Comparison of ENCODE assay signal across 9 cellular contexts in genomic region chr2:187499941-187500532, GRCh38. TPM values are rescaled to one million over a fixed set of nuclear protein-coding genes. Genes with fewer than 3 reads are reported as not detected.
DNase-seq lines count a peak whose midpoint lies in the region; ATAC-seq, FAIRE-seq and TF ChIP-seq lines count a peak whose summit lies in the region.
"Had no signal": no experiment of that assay in that cellular context is flagged by ENCODE, and none has a peak within 500 bp of the region (broad histone marks: within the 10 kb centered on the region; RNA-seq: fewer than 3 reads in every experiment).

No MANE protein-coding gene starts in this region.

- no peak overlapping the region for H3K4me3 ChIP-seq in fibroblast of the aortic adventitia (ENCODE audit: low read depth, low read length)
- no peak overlapping the region for H3K4me3 ChIP-seq in pancreas

- H3K27ac Mint-ChIP-seq in activated CD4-positive, alpha-beta memory T cell treated with anti-CD3 and anti-CD28 coated beads for 36 hours = no peak overlapping the region

- intact Hi-C loops in activated CD4-positive, alpha-beta memory T cell treated with anti-CD3 and anti-CD28 coated beads for 36 hours (cut with micrococcal nuclease) = loop anchor here (1.0 to 5.0 kb wide), 3 partner anchors 80 to 1912 kb away; no protein-coding TSS in a partner anchor
- intact Hi-C loops in pancreas (cut with DNase I) = loop anchor here (5.0 to 10.0 kb wide), 2 partner anchors 75 to 342 kb away; no protein-coding TSS in a partner anchor

- no peaks in the 10 kb centered on the region for H3K27me3 ChIP-seq in pancreas

- H3K4me1 ChIP-seq in pancreas = peaks cover 0 to 11% (median 6%) of the 10 kb centered on the region in 3 donors

- TF ChIP-seq CTCF in fibroblast of the aortic adventitia (IDR thresholded peaks at IDR 0.05; ENCODE audit: insufficient read depth, low read length) (peak; percentile 80), pancreas (IDR thresholded peaks at IDR 0.05) (peak; percentile 26 to 79 (median 57))

- peak; percentile 52 for DNase-seq in COLO668 (lab: John Stamatoyannopoulos, UW; ENCODE audit: unreplicated experiment)
- DNase-seq in GM19240 (ENCODE audit: insufficient read length, low spot score) = peak; percentile 1
- peak; percentile 39 for DNase-seq in NCI-H2227 (lab: John Stamatoyannopoulos, UW; ENCODE audit: unreplicated experiment)
- peak; percentile 51 for DNase-seq in activated CD4-positive, alpha-beta memory T cell treated with anti-CD3 and anti-CD28 coated beads for 36 hours
- DNase-seq in fibroblast of the aortic adventitia (ENCODE audit: low read depth) = peak; percentile 79
- peak in 4 of 6 donors; percentile 25 to 65 (median 38) for DNase-seq in pancreas
- DNase-seq in cerebellar nuclear complex (lab: John Stamatoyannopoulos, UW) = no peak

- H3K27ac ChIP-seq in pancreas = no peak overlapping the region

- CTCF ChIA-PET in activated CD4-positive, alpha-beta memory T cell treated with anti-CD3 and anti-CD28 coated beads for 36 hours (lab: Charles Lee) = interaction anchor here (0.6 to 2.6 kb wide), 19 partner anchors 14 to 1907 kb away, joined by 3 to 31 read pairs (median 4); no protein-coding TSS in a partner anchor

- no peaks in the 10 kb centered on the region for H3K4me1 Mint-ChIP-seq in activated CD4-positive, alpha-beta memory T cell treated with anti-CD3 and anti-CD28 coated beads for 36 hours (ENCODE audit: low read depth)

- POLR2A ChIA-PET in activated CD4-positive, alpha-beta memory T cell treated with anti-CD3 and anti-CD28 coated beads for 36 hours (lab: Charles Lee) = no interaction called here

- no peaks in the 10 kb centered on the region for H3K36me3 ChIP-seq in pancreas

- 6 to 8% methylated on average over 2 of the region's 2 CpGs for WGBS in pancreas, 2 donors

- no peak overlapping the region for H3K4me3 Mint-ChIP-seq in activated CD4-positive, alpha-beta memory T cell treated with anti-CD3 and anti-CD28 coated beads for 36 hours

- no peaks in the 10 kb centered on the region for H3K9me3 Mint-ChIP-seq in activated CD4-positive, alpha-beta memory T cell treated with anti-CD3 and anti-CD28 coated beads for 36 hours

- H3K36me3 Mint-ChIP-seq in activated CD4-positive, alpha-beta memory T cell treated with anti-CD3 and anti-CD28 coated beads for 36 hours = no peaks in the 10 kb centered on the region

- peak; percentile 94 for ATAC-seq in HG03135 (IDR thresholded peaks at IDR 0.05; ENCODE audit: unreplicated experiment)
- ATAC-seq in pancreas = peak; percentile 87 to 96 (median 96)

- peaks cover 4% of the 10 kb centered on the region for H3K27me3 Mint-ChIP-seq in activated CD4-positive, alpha-beta memory T cell treated with anti-CD3 and anti-CD28 coated beads for 36 hours

- FAIRE-seq in pancreas (lab: Jason Lieb, UNC) = peak; percentile 93

- H3K9me3 ChIP-seq in pancreas = no peaks in the 10 kb centered on the region

RNA-seq across cellular contexts. Expression of gene CALCRL, which starts 52.0 kb away (rescaled TPM):
- under 1 TPM; 0.17 to 0.27 TPM for total RNA-seq in activated CD4-positive, alpha-beta memory T cell treated with anti-CD3 and anti-CD28 coated beads for 36 hours
- 10.6 and 18.3 TPM in 2 replicates for total RNA-seq in fibroblast of the aortic adventitia (ENCODE audit: low replicate concordance)
- 10 to 100 TPM in 1 of 6 donors, 1 to 10 TPM in 5; 2.5 to 12.2 (median 4.6) TPM for total RNA-seq in pancreas
- polyA plus RNA-seq in pancreas = 1 to 10 TPM; 1.8 to 3.3 TPM

RNA-seq across cellular contexts. Expression of gene TFPI, which starts 54.2 kb away (rescaled TPM):
- total RNA-seq in activated CD4-positive, alpha-beta memory T cell treated with anti-CD3 and anti-CD28 coated beads for 36 hours = not detected
- total RNA-seq in fibroblast of the aortic adventitia (ENCODE audit: low replicate concordance) (72.5 and 596 TPM in 2 replicates), pancreas (10 to 100 TPM in 5 of 6 donors, 1 to 10 TPM in 1; 7.9 to 25.8 (median 21.6) TPM)
- polyA plus RNA-seq in pancreas = 10 to 100 TPM; 11.9 to 15.4 TPM
- total RNA-seq: T-helper 1 cell treated with Interleukin-12 subunit alpha and Interleukin-12 subunit beta and Interleukin-4 antibody, amounts not matched to agents 30 ng/mL and 1 ng/mL, for 36 hours had no signal

Comparison
In these comparisons a context has a peak if more than half of its experiments do, and no peak if none do; other contexts are left out.
1. DNase-seq: peak in COLO668 (single experiment), GM19240 (single experiment), NCI-H2227 (single experiment), activated CD4-positive, alpha-beta memory T cell treated with anti-CD3 and anti-CD28 coated beads for 36 hours (single experiment), fibroblast of the aortic adventitia (single experiment) and pancreas (4 of 6); none in cerebellar nuclear complex (0 of 2).